Comparison of ENCODE assay signal across 22 cellular contexts in genomic region chr11:12448131-12448939, GRCh38.
DNase-seq lines count a peak whose midpoint lies in the region; ATAC-seq and TF ChIP-seq lines count a peak whose summit lies in the region.
"Had no signal": no experiment of that assay in that cellular context is flagged by ENCODE, and none has a peak within 500 bp of the region (broad histone marks: within the 10 kb centered on the region; RNA-seq: fewer than 3 reads in every experiment).

No MANE protein-coding gene starts in this region.

- H3K4me1 ChIP-seq in rectal smooth muscle tissue (ENCODE audit: control insufficient read depth, insufficient read depth, low read length), result peaks cover 10% of the 10 kb centered on the region
- H3K4me1 ChIP-seq: prostate gland had no signal

- TF ChIP-seq CTCF in HFFc6 (IDR thresholded peaks at IDR 0.05), result no peak
- no peak for TF ChIP-seq CTCF in foreskin fibroblast (IDR thresholded peaks at IDR 0.05; ENCODE audit: low read depth, low read length)

- H3K36me3 ChIP-seq in rectal smooth muscle tissue (ENCODE audit: control insufficient read depth, insufficient read depth, low read length), result no peaks in the 10 kb centered on the region
- H3K36me3 ChIP-seq: prostate gland had no signal

- no peak overlapping the region for H3K4me3 ChIP-seq in foreskin fibroblast (ENCODE audit: low read depth in 1 of 2, low read length in 2 of 2)
- H3K4me3 ChIP-seq in rectal smooth muscle tissue (ENCODE audit: low read length), result no peak overlapping the region
- H3K4me3 ChIP-seq: dorsolateral prefrontal cortex, prostate gland had no signal

- H3K27ac Mint-ChIP-seq in HFFc6, result peak overlapping the region; percentile 77
- H3K27ac Mint-ChIP-seq: activated CD8-positive, alpha-beta T cell treated with anti-CD3 and anti-CD28 coated beads for 36 hours; activated naive CD4-positive, alpha-beta T cell treated with anti-CD3 and anti-CD28 coated beads for 36 hours; brain; CD8-positive, alpha-beta memory T cell; naive B cell; stimulated activated memory B cell treated with anti-CD40 and anti-IgM and Interleukin-4, amounts not matched to agents 10 μg/mL and 1 μg/mL and 100 μg/mL, for 72 hours had no signal

- H3K27me3 ChIP-seq in rectal smooth muscle tissue (ENCODE audit: control insufficient read depth, insufficient read depth, low read length), result no peaks in the 10 kb centered on the region
- H3K27me3 ChIP-seq: dorsolateral prefrontal cortex had no signal

- H3K27me3 Mint-ChIP-seq in HFFc6 (ENCODE audit: insufficient read depth), result peaks cover 1% of the 10 kb centered on the region; the same call in 1 of the 2 replicates
- H3K27me3 Mint-ChIP-seq: brain had no signal

- peaks cover 57% of the 10 kb centered on the region for H3K4me1 Mint-ChIP-seq in HFFc6 (ENCODE audit: low read depth)
- H3K4me1 Mint-ChIP-seq: CD8-positive, alpha-beta memory T cell; naive B cell; stimulated activated memory B cell treated with anti-CD40 and anti-IgM and Interleukin-4, amounts not matched to agents 10 μg/mL and 1 μg/mL and 100 μg/mL, for 72 hours had no signal

- no peak overlapping the region for H3K9ac ChIP-seq in rectal smooth muscle tissue (ENCODE audit: low read length)

- peak; percentile 81 for DNase-seq in EH (ENCODE audit: low read depth)
- peak; percentile 49 for DNase-seq in HFFc6
- peak; percentile 53 to 61 for DNase-seq in foreskin fibroblast
- DNase-seq in dedifferentiated amniotic fluid mesenchymal stem cell (ENCODE audit: extremely low spot score), result no peak
- DNase-seq in stimulated activated naive CD8-positive, alpha-beta T cell treated with anti-CD3 and anti-CD28 coated beads, Interleukin-15, Interleukin-2, amounts not matched to agents 100 U/mL and 50 U/mL, for 24 hours, result no peak
- DNase-seq in COLO829 (ENCODE audit: low spot score), result no peak
- DNase-seq: activated CD8-positive, alpha-beta memory T cell treated with anti-CD3 and anti-CD28 coated beads, Interleukin-2, amount 50 U/mL, for 48 hours; activated CD8-positive, alpha-beta T cell treated with anti-CD3 and anti-CD28 coated beads for 36 hours; activated naive CD4-positive, alpha-beta T cell treated with anti-CD3 and anti-CD28 coated beads for 36 hours; CD8-positive, alpha-beta memory T cell; dorsolateral prefrontal cortex; GF-D8; naive B cell; NCI-H146; NCI-H226; NCI-H526 treated with DMSO at 0.1 percent for 48 hours; SHP77 treated with DMSO at 0.1 percent for 48 hours had no signal

- peak overlapping the region; percentile 49 for H3K4me3 Mint-ChIP-seq in HFFc6
- H3K4me3 Mint-ChIP-seq: activated CD8-positive, alpha-beta T cell treated with anti-CD3 and anti-CD28 coated beads for 36 hours; activated naive CD4-positive, alpha-beta T cell treated with anti-CD3 and anti-CD28 coated beads for 36 hours; brain; CD8-positive, alpha-beta memory T cell; naive B cell; stimulated activated memory B cell treated with anti-CD40 and anti-IgM and Interleukin-4, amounts not matched to agents 10 μg/mL and 1 μg/mL and 100 μg/mL, for 72 hours had no signal

- no peaks in the 10 kb centered on the region for H3K9me3 Mint-ChIP-seq in HFFc6
- H3K9me3 Mint-ChIP-seq: activated CD8-positive, alpha-beta T cell treated with anti-CD3 and anti-CD28 coated beads for 36 hours; activated naive CD4-positive, alpha-beta T cell treated with anti-CD3 and anti-CD28 coated beads for 36 hours; brain; CD8-positive, alpha-beta memory T cell; stimulated activated memory B cell treated with anti-CD40 and anti-IgM and Interleukin-4, amounts not matched to agents 10 μg/mL and 1 μg/mL and 100 μg/mL, for 72 hours had no signal

- peak overlapping the region; percentile 8 for H3K27ac ChIP-seq in rectal smooth muscle tissue (ENCODE audit: low read depth, low read length)
- H3K27ac ChIP-seq: dorsolateral prefrontal cortex, prostate gland had no signal

- ATAC-seq in stimulated activated naive CD8-positive, alpha-beta T cell treated with anti-CD3 and anti-CD28 coated beads, Interleukin-15, Interleukin-2, amounts not matched to agents 100 U/mL and 50 U/mL, for 24 hours, result no peak
- ATAC-seq: activated CD8-positive, alpha-beta T cell treated with anti-CD3 and anti-CD28 coated beads for 36 hours; left lobe of liver; stimulated activated memory B cell treated with anti-CD40 and anti-IgM and Interleukin-4, amounts not matched to agents 10 μg/mL and 1 μg/mL and 100 μg/mL, for 72 hours had no signal

- H3K36me3 Mint-ChIP-seq in HFFc6 (ENCODE audit: low read depth), result peaks cover 22% of the 10 kb centered on the region
- H3K36me3 Mint-ChIP-seq: CD8-positive, alpha-beta memory T cell; naive B cell; stimulated activated memory B cell treated with anti-CD40 and anti-IgM and Interleukin-4, amounts not matched to agents 10 μg/mL and 1 μg/mL and 100 μg/mL, for 72 hours had no signal

Comparison
In these comparisons a context has a peak if more than half of its experiments do, and no peak if none do; other contexts are left out.
1. DNase-seq: peak in EH (single experiment), HFFc6 (single experiment) and foreskin fibroblast (2 of 2); none in dedifferentiated amniotic fluid mesenchymal stem cell (single experiment), stimulated activated naive CD8-positive, alpha-beta T cell treated with anti-CD3 and anti-CD28 coated beads, Interleukin-15, Interleukin-2, amounts not matched to agents 100 U/mL and 50 U/mL, for 24 hours (single experiment) and COLO829 (single experiment).